Comparison of ENCODE assay signal across 1 cellular context in the genomic region with DNA sequence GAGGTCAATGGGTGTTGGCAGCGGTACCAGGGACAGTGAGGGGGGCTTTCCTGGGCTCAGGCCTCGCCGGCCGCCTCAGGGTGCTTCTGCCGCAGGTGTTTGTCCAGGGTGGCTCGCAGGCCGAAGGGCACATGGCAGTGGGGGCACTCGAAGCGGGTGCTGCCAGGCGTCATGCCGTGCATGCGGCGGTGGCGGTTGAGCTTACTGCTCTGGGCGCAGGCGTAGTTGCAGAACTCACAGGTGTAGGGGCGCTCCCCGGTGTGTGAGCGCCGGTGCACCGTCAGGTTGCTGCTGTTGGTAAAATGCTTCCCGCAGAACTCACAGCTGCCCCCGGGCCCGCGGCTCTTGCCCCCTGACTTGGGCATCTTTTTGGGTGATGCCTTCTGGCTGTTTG.
A peak's percentile ranks its signal among the peaks of the same experiment; 100 is the strongest.
TF ChIP-seq lines count a peak whose summit lies in the region.

No MANE protein-coding gene starts in this region.

TF ChIP-seq in HepG2, 621 proteins besides CTCF, POLR2A, EP300 and RAD21:
- no peak for TF ChIP-seq EEA1 (CRISPR knock-in tag; IDR thresholded peaks at IDR 0.05; ENCODE audit: borderline replicate concordance)
- no peak for TF ChIP-seq PTBP1 (IDR thresholded peaks at IDR 0.05; ENCODE audit: low read depth, low read length, poor library complexity, severe bottlenecking)
- TF ChIP-seq, protein P1, sequence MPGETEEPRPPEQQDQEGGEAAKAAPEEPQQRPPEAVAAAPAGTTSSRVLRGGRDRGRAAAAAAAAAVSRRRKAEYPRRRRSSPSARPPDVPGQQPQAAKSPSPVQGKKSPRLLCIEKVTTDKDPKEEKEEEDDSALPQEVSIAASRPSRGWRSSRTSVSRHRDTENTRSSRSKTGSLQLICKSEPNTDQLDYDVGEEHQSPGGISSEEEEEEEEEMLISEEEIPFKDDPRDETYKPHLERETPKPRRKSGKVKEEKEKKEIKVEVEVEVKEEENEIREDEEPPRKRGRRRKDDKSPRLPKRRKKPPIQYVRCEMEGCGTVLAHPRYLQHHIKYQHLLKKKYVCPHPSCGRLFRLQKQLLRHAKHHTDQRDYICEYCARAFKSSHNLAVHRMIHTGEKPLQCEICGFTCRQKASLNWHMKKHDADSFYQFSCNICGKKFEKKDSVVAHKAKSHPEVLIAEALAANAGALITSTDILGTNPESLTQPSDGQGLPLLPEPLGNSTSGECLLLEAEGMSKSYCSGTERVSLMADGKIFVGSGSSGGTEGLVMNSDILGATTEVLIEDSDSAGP (CRISPR knock-in tag; IDR thresholded peaks at IDR 0.05; ENCODE audit: borderline replicate concordance): no peak
- no peak for TF ChIP-seq ZNF382 (CRISPR knock-in tag; IDR thresholded peaks at IDR 0.05; ENCODE audit: borderline replicate concordance)
- TF ChIP-seq HNRNPK (IDR thresholded peaks at IDR 0.05; ENCODE audit: low read depth, low read length, poor library complexity, severe bottlenecking): no peak
- no peak for TF ChIP-seq NFYC (CRISPR knock-in tag; IDR thresholded peaks at IDR 0.05)
- no peak for TF ChIP-seq ZNF781 (CRISPR knock-in tag; IDR thresholded peaks at IDR 0.05; ENCODE audit: borderline replicate concordance, not compliant biosample characterization)
- no peak for TF ChIP-seq ZNF335 (CRISPR knock-in tag; IDR thresholded peaks at IDR 0.05)
- TF ChIP-seq ZNF878 (CRISPR knock-in tag; IDR thresholded peaks at IDR 0.05): no peak
- 0 out of 2 replicates have a peak, but pooled peaks have one; percentile 9 for TF ChIP-seq POLR2G (IDR thresholded peaks at IDR 0.05; ENCODE audit: low read depth, low read length)
- no peak for TF ChIP-seq ZGPAT (CRISPR knock-in tag; IDR thresholded peaks at IDR 0.05)
- no peak for TF ChIP-seq DNMT1 (CRISPR knock-in tag; IDR thresholded peaks at IDR 0.05)
- TF ChIP-seq, protein P2, sequence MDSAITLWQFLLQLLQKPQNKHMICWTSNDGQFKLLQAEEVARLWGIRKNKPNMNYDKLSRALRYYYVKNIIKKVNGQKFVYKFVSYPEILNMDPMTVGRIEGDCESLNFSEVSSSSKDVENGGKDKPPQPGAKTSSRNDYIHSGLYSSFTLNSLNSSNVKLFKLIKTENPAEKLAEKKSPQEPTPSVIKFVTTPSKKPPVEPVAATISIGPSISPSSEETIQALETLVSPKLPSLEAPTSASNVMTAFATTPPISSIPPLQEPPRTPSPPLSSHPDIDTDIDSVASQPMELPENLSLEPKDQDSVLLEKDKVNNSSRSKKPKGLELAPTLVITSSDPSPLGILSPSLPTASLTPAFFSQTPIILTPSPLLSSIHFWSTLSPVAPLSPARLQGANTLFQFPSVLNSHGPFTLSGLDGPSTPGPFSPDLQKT (CRISPR knock-in tag; IDR thresholded peaks at IDR 0.05; ENCODE audit: borderline replicate concordance): no peak
- no peak for TF ChIP-seq MXD4 (CRISPR knock-in tag; IDR thresholded peaks at IDR 0.05)
- no peak for TF ChIP-seq TRIM24 (CRISPR knock-in tag; IDR thresholded peaks at IDR 0.05)
- peak; percentile 97 for TF ChIP-seq AGO2 (optimal IDR thresholded peaks at IDR 0.05; ENCODE audit: low read depth, low read length)
- TF ChIP-seq FUBP1 (CRISPR knock-in tag; IDR thresholded peaks at IDR 0.05; ENCODE audit: borderline replicate concordance): no peak
- peak; percentile 48 for TF ChIP-seq RBFOX2 (IDR thresholded peaks at IDR 0.05; ENCODE audit: low read depth, low read length)
- no peak for TF ChIP-seq ELF1 (CRISPR knock-in tag; IDR thresholded peaks at IDR 0.05)
- TF ChIP-seq ZNF670 (CRISPR knock-in tag; IDR thresholded peaks at IDR 0.05; ENCODE audit: borderline replicate concordance): no peak
- TF ChIP-seq SMC3 (IDR thresholded peaks at IDR 0.05; ENCODE audit: low read length): no peak
- TF ChIP-seq AGO1 (IDR thresholded peaks at IDR 0.05; ENCODE audit: low read depth, low read length, poor library complexity, severe bottlenecking): peak; percentile 19
- no peak for TF ChIP-seq SP5 (CRISPR knock-in tag; IDR thresholded peaks at IDR 0.05; ENCODE audit: borderline replicate concordance, low read depth)
